Comparison of ENCODE assay signal across 1 cellular context in the genomic region with DNA sequence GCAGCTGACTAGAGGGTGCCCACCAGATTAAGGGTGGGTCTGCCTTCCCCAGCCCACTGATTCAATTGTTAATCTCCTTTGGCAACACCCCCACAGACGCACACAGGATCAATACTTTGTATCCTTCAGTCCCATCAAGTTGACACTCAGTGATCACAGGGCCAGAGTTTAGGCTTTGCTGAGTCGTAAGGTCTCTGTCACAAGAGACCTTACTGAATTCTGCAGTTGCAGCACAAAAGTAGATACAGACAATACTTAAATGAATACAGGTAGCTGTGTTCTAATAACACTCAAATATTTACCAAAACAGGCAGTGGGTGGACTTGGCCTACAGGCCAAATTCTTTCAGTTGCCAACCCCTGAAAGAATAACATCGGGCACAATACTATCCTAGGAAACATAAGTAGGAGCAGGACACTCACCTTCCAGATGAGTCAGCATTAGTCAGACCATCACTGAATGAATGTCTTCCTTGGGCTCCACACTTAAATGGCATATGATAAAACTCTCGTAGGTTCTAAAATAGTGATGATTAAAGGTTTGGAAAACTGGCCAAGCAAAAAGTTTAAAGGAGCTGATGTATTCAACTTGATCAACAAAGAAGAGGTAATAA.
TF ChIP-seq lines count a peak whose summit lies in the region.

No MANE protein-coding gene starts in this region.

TF ChIP-seq in HCT116, 20 proteins besides CTCF, POLR2A, EP300 and RAD21 (continued from another document):
- TF ChIP-seq ZBTB33 (IDR thresholded peaks at IDR 0.05; ENCODE audit: extremely low read depth, insufficient replicate concordance, low read length) (no peak), YY1 (IDR thresholded peaks at IDR 0.05; ENCODE audit: extremely low read depth, insufficient replicate concordance, low read depth, low read length) (peak; percentile 15), ZNF274 (IDR thresholded peaks at IDR 0.05; ENCODE audit: low read depth, low read length) (no peak), EZH2 (IDR thresholded peaks at IDR 0.05) (no peak)
- TF ChIP-seq, protein P1, sequence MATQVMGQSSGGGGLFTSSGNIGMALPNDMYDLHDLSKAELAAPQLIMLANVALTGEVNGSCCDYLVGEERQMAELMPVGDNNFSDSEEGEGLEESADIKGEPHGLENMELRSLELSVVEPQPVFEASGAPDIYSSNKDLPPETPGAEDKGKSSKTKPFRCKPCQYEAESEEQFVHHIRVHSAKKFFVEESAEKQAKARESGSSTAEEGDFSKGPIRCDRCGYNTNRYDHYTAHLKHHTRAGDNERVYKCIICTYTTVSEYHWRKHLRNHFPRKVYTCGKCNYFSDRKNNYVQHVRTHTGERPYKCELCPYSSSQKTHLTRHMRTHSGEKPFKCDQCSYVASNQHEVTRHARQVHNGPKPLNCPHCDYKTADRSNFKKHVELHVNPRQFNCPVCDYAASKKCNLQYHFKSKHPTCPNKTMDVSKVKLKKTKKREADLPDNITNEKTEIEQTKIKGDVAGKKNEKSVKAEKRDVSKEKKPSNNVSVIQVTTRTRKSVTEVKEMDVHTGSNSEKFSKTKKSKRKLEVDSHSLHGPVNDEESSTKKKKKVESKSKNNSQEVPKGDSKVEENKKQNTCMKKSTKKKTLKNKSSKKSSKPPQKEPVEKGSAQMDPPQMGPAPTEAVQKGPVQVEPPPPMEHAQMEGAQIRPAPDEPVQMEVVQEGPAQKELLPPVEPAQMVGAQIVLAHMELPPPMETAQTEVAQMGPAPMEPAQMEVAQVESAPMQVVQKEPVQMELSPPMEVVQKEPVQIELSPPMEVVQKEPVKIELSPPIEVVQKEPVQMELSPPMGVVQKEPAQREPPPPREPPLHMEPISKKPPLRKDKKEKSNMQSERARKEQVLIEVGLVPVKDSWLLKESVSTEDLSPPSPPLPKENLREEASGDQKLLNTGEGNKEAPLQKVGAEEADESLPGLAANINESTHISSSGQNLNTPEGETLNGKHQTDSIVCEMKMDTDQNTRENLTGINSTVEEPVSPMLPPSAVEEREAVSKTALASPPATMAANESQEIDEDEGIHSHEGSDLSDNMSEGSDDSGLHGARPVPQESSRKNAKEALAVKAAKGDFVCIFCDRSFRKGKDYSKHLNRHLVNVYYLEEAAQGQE (IDR thresholded peaks at IDR 0.05; ENCODE audit: low read depth), result no peak
